In the genomic region with DNA sequence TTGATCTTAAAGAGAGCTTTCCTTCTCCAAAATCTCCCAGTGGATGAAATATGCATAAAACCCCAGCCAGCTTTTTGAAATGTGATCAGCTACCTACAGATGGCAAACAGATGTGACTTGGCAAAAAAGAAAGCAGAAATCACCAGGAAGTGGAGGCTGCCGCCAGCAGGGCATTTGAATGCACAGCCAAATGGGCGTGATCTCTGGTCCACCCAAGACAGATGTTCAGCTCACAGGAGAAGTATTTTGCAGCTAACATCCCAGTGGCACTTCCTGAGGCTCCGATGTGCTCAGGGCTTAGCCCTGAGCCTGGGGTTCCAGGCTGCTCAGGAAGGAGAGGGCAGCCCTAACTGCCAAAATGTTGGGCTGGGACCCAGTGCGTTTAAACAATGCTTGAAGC, we compare ENCODE assay signal across 10 cellular contexts.
DNase-seq lines count a peak whose midpoint lies in the region; ATAC-seq and TF ChIP-seq lines count a peak whose summit lies in the region.
"Had no signal": no experiment of that assay in that cellular context is flagged by ENCODE, and none has a peak within 500 bp of the region (broad histone marks: within the 10 kb centered on the region; RNA-seq: fewer than 3 reads in every experiment).

No MANE protein-coding gene starts in this region.

- H3K4me3 ChIP-seq in tibial artery, result no peak overlapping the region
- H3K4me3 ChIP-seq: skin epidermis had no signal

- no peaks in the 10 kb centered on the region for H3K4me1 ChIP-seq in tibial artery

- H3K36me3 Mint-ChIP-seq in activated CD8-positive, alpha-beta T cell treated with anti-CD3 and anti-CD28 coated beads, Interleukin-2, amount 10 ng/mL, durations not matched to agents 7 days and 5 days (ENCODE audit: low read depth), result peaks cover 76% of the 10 kb centered on the region

- POLR2A ChIA-PET in activated CD8-positive, alpha-beta T cell treated with anti-CD3 and anti-CD28 coated beads, Interleukin-2, amount 10 ng/mL, durations not matched to agents 7 days and 5 days (lab: Charles Lee), result interaction anchor here (1.7 kb wide), 1 partner anchor 17 kb away, joined by 8 read pairs; no protein-coding TSS in a partner anchor

- no peaks in the 10 kb centered on the region for H3K27me3 ChIP-seq in tibial artery

- DNase-seq in GM04504 (ENCODE audit: low read depth) (peak; percentile 92), myocyte (ENCODE audit: low read depth) (peak; percentile 19), NCI-H187 treated with DMSO at 0.1 percent for 48 hours (lab: John Stamatoyannopoulos, UW) (no peak), nucleus accumbens (lab: John Stamatoyannopoulos, UW) (no peak), NCI-H187 (lab: John Stamatoyannopoulos, UW) (no peak), tibial artery (no peak)
- no peak for DNase-seq in activated CD8-positive, alpha-beta T cell treated with anti-CD3 and anti-CD28 coated beads, Interleukin-2, amount 10 ng/mL, durations not matched to agents 7 days and 5 days

- H3K36me3 ChIP-seq in tibial artery, result peaks cover 5 to 25% (median 21%) of the 10 kb centered on the region in 3 donors

- intact Hi-C loops in tibial artery (cut with DNase I; ENCODE audit: low total_unique reads), result no loop called here

- H3K9me3 Mint-ChIP-seq in activated CD8-positive, alpha-beta T cell treated with anti-CD3 and anti-CD28 coated beads, Interleukin-2, amount 10 ng/mL, durations not matched to agents 7 days and 5 days (ENCODE audit: insufficient read depth), result no peaks in the 10 kb centered on the region
- H3K9me3 Mint-ChIP-seq: T-helper 1 cell treated with Interleukin-12 subunit alpha and Interleukin-12 subunit beta and Interleukin-4 antibody, amounts not matched to agents 30 μg/mL and 1 μg/mL, for 36 hours had no signal

- peaks cover 69% of the 10 kb centered on the region for H3K4me1 Mint-ChIP-seq in activated CD8-positive, alpha-beta T cell treated with anti-CD3 and anti-CD28 coated beads, Interleukin-2, amount 10 ng/mL, durations not matched to agents 7 days and 5 days (ENCODE audit: low read depth)

- no peaks in the 10 kb centered on the region for H3K9me3 ChIP-seq in tibial artery

- CTCF ChIA-PET in activated CD8-positive, alpha-beta T cell treated with anti-CD3 and anti-CD28 coated beads, Interleukin-2, amount 10 ng/mL, durations not matched to agents 7 days and 5 days (lab: Charles Lee), result interaction anchor here (0.7 to 1.6 kb wide), 10 partner anchors 11 to 121 kb away, joined by 3 to 13 read pairs (median 4); no protein-coding TSS in a partner anchor

- no peak overlapping the region for H3K4me3 Mint-ChIP-seq in activated CD8-positive, alpha-beta T cell treated with anti-CD3 and anti-CD28 coated beads, Interleukin-2, amount 10 ng/mL, durations not matched to agents 7 days and 5 days
- H3K4me3 Mint-ChIP-seq: T-helper 1 cell treated with Interleukin-12 subunit alpha and Interleukin-12 subunit beta and Interleukin-4 antibody, amounts not matched to agents 30 μg/mL and 1 μg/mL, for 36 hours had no signal

- TF ChIP-seq CTCF in tibial artery (IDR thresholded peaks at IDR 0.05), result no peak

- no peaks in the 10 kb centered on the region for H3K27me3 Mint-ChIP-seq in activated CD8-positive, alpha-beta T cell treated with anti-CD3 and anti-CD28 coated beads, Interleukin-2, amount 10 ng/mL, durations not matched to agents 7 days and 5 days (ENCODE audit: low read depth)

- no peak overlapping the region for H3K27ac ChIP-seq in tibial artery

- peak; percentile 32 for ATAC-seq in HG03066 (IDR thresholded peaks at IDR 0.05; ENCODE audit: low read depth, unreplicated experiment)
- peak; percentile 5 for ATAC-seq in activated CD8-positive, alpha-beta T cell treated with anti-CD3 and anti-CD28 coated beads, Interleukin-2, amount 10 ng/mL, durations not matched to agents 7 days and 5 days

- peak overlapping the region; percentile 45 for H3K27ac Mint-ChIP-seq in activated CD8-positive, alpha-beta T cell treated with anti-CD3 and anti-CD28 coated beads, Interleukin-2, amount 10 ng/mL, durations not matched to agents 7 days and 5 days
- H3K27ac Mint-ChIP-seq: T-helper 1 cell treated with Interleukin-12 subunit alpha and Interleukin-12 subunit beta and Interleukin-4 antibody, amounts not matched to agents 30 μg/mL and 1 μg/mL, for 36 hours had no signal

Comparison
In these comparisons a context has a peak if more than half of its experiments do, and no peak if none do; other contexts are left out.
1. DNase-seq: peak in GM04504 (single experiment) and myocyte (single experiment); none in activated CD8-positive, alpha-beta T cell treated with anti-CD3 and anti-CD28 coated beads, Interleukin-2, amount 10 ng/mL, durations not matched to agents 7 days and 5 days (single experiment), NCI-H187 treated with DMSO at 0.1 percent for 48 hours (single experiment), nucleus accumbens (0 of 56), NCI-H187 (0 of 2) and tibial artery (0 of 2).